Comparison of ENCODE assay signal across 24 cellular contexts in the genomic region with DNA sequence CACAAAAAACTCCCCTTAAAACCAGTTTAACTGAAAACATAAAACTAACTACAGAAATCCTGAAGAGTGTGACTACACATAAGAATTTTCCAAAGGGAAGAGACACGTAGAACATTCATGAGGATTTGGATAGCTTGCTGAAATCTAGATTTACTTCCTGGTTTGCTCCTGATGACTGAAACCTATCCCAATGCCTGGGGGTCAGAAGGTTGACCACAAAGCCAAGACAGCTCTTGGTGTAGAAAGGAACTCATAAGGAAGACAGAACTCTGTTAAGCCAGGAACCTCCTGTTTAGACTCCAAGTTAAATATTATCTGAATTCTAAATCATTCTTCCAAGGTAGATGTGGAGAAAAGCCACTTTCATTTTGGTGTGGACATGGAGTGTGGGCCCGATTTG.
DNase-seq lines count a peak whose midpoint lies in the region; ATAC-seq, FAIRE-seq and TF ChIP-seq lines count a peak whose summit lies in the region.
"Had no signal": no experiment of that assay in that cellular context is flagged by ENCODE, and none has a peak within 500 bp of the region (broad histone marks: within the 10 kb centered on the region; RNA-seq: fewer than 3 reads in every experiment).

No MANE protein-coding gene starts in this region.

- intact Hi-C loops in upper lobe of right lung (cut with DNase I) = no loop called here

- H3K9me3 Mint-ChIP-seq in activated naive CD8-positive, alpha-beta T cell treated with anti-CD3 and anti-CD28 coated beads, Interleukin-2, amount 50 U/mL, for 24 hours = no peaks in the 10 kb centered on the region
- H3K9me3 Mint-ChIP-seq: activated naive CD4-positive, alpha-beta T cell treated with anti-CD3 and anti-CD28 coated beads, Interleukin-2, amount 10 ng/mL, durations not matched to agents 7 days and 5 days; activated T-cell treated with anti-CD3 and anti-CD28 coated beads, Interleukin-2, amount 50 U/mL, for 72 hours had no signal

- H3K27ac Mint-ChIP-seq in activated naive CD8-positive, alpha-beta T cell treated with anti-CD3 and anti-CD28 coated beads, Interleukin-2, amount 50 U/mL, for 24 hours = no peak overlapping the region
- H3K27ac Mint-ChIP-seq: activated naive CD4-positive, alpha-beta T cell treated with anti-CD3 and anti-CD28 coated beads, Interleukin-2, amount 10 ng/mL, durations not matched to agents 7 days and 5 days; activated T-cell treated with anti-CD3 and anti-CD28 coated beads, Interleukin-2, amount 50 U/mL, for 72 hours had no signal

- peaks cover under 1% of the 10 kb centered on the region for H3K4me1 ChIP-seq in upper lobe of right lung
- H3K4me1 ChIP-seq: BLaER1 treated with 17β-estradiol and CSF1 and Interleukin-3, amounts not matched to agents 10 nM and 100 nM; heart right ventricle had no signal

- H3K4me3 ChIP-seq in brain microvascular endothelial cell (ENCODE audit: low read depth, low read length) = no peak overlapping the region
- H3K4me3 ChIP-seq in kidney epithelial cell (ENCODE audit: low read depth, low read length) = no peak overlapping the region
- H3K4me3 ChIP-seq in upper lobe of right lung = no peak overlapping the region
- H3K4me3 ChIP-seq: BLaER1 treated with 17β-estradiol and CSF1 and Interleukin-3, amounts not matched to agents 10 nM and 100 nM; esophagus squamous epithelium; GM12878; GM23248; heart right ventricle had no signal

- no peaks in the 10 kb centered on the region for H3K36me3 ChIP-seq in brain microvascular endothelial cell (replicated peaks)
- no peaks in the 10 kb centered on the region for H3K36me3 ChIP-seq in kidney epithelial cell (ENCODE audit: control insufficient read depth, insufficient read depth, low read length)
- no peaks in the 10 kb centered on the region for H3K36me3 ChIP-seq in upper lobe of right lung
- H3K36me3 ChIP-seq: BLaER1 treated with 17β-estradiol and CSF1 and Interleukin-3, amounts not matched to agents 10 nM and 100 nM; esophagus squamous epithelium had no signal

- no peaks in the 10 kb centered on the region for H3K4me1 Mint-ChIP-seq in activated naive CD8-positive, alpha-beta T cell treated with anti-CD3 and anti-CD28 coated beads, Interleukin-2, amount 50 U/mL, for 24 hours
- H3K4me1 Mint-ChIP-seq: activated naive CD4-positive, alpha-beta T cell treated with anti-CD3 and anti-CD28 coated beads, Interleukin-2, amount 10 ng/mL, durations not matched to agents 7 days and 5 days had no signal

- H3K27me3 ChIP-seq in brain microvascular endothelial cell (replicated peaks) (no peaks in the 10 kb centered on the region), kidney epithelial cell (ENCODE audit: control insufficient read depth, insufficient read depth, low read length) (no peaks in the 10 kb centered on the region), upper lobe of right lung (no peaks in the 10 kb centered on the region)
- H3K27me3 ChIP-seq: BLaER1 treated with 17β-estradiol and CSF1 and Interleukin-3, amounts not matched to agents 10 nM and 100 nM; esophagus squamous epithelium; heart right ventricle had no signal

- H3K27ac ChIP-seq in brain microvascular endothelial cell (no peak overlapping the region), upper lobe of right lung (no peak overlapping the region)
- H3K27ac ChIP-seq: BLaER1 treated with 17β-estradiol and CSF1 and Interleukin-3, amounts not matched to agents 10 nM and 100 nM; esophagus squamous epithelium; GM23248; heart right ventricle; RWPE1 had no signal

- ATAC-seq in GM21825 (IDR thresholded peaks at IDR 0.05; ENCODE audit: unreplicated experiment) (no peak), upper lobe of right lung (no peak)
- no peak for ATAC-seq in activated naive CD8-positive, alpha-beta T cell treated with anti-CD3 and anti-CD28 coated beads, Interleukin-2, amount 50 U/mL, for 24 hours
- ATAC-seq: activated T-cell treated with anti-CD3 and anti-CD28 coated beads, Interleukin-2, amount 50 U/mL, for 72 hours; GM12878; heart right ventricle had no signal

- DNase-seq in Caki2 (ENCODE audit: low read depth) (peak; percentile 30), HT-29 (ENCODE audit: low spot score) (peak; percentile 22), brain microvascular endothelial cell (peak; percentile 21), kidney epithelial cell (ENCODE audit: low read depth) (peak; percentile 39), upper lobe of right lung (no peak), D721Med (ENCODE audit: insufficient read length, low spot score) (no peak)
- no peak for DNase-seq in activated naive CD8-positive, alpha-beta T cell treated with anti-CD3 and anti-CD28 coated beads, Interleukin-2, amount 50 U/mL, for 24 hours
- DNase-seq: activated CD4-positive, alpha-beta T cell treated with anti-CD3 and anti-CD28 coated beads for 1 hour; activated naive CD4-positive, alpha-beta T cell treated with anti-CD3 and anti-CD28 coated beads, Interleukin-2, amount 10 ng/mL, durations not matched to agents 7 days and 5 days; activated T-cell treated with anti-CD3 and anti-CD28 coated beads, Interleukin-2, amount 50 U/mL, for 72 hours; aorta; effector memory CD4-positive, alpha-beta T cell; esophagus squamous epithelium; GM23248; heart right ventricle; NCI-H2107; NK-92 treated with Interleukin-12 subunit alpha and Interleukin-12 subunit beta, amount 100 ng/mL, for 24 hours; stimulated activated CD4-positive, alpha-beta T cell treated with anti-CD3 and anti-CD28 coated beads, Interleukin-12 subunit alpha, Interleukin-12 subunit beta, amount 100 ng/mL, for 4 hours; stimulated activated CD8-positive, alpha-beta memory T cell treated with anti-CD3 and anti-CD28 coated beads, Interleukin-4, amount 100 ng/mL, for 48 hours had no signal

- peaks cover 2% of the 10 kb centered on the region for H3K27me3 Mint-ChIP-seq in activated naive CD8-positive, alpha-beta T cell treated with anti-CD3 and anti-CD28 coated beads, Interleukin-2, amount 50 U/mL, for 24 hours

- TF ChIP-seq CTCF in brain microvascular endothelial cell (IDR thresholded peaks at IDR 0.05; ENCODE audit: low read depth, low read length, missing control alignments) (no peak), kidney epithelial cell (IDR thresholded peaks at IDR 0.05; ENCODE audit: insufficient read depth, low read length, poor library complexity, severe bottlenecking) (no peak), upper lobe of right lung (IDR thresholded peaks at IDR 0.05) (no peak), D721Med (IDR thresholded peaks at IDR 0.05; ENCODE audit: insufficient read depth, missing control alignments) (no peak)

- no peak for FAIRE-seq in D721Med (lab: Jason Lieb, UNC)
- FAIRE-seq: GM12878, GM19239 had no signal

- in situ Hi-C loops in Caki2 (cut with HindIII; ENCODE audit: low pct_unique_long_range_greater_than_20kb, low sequenced_read_pairs) (no loop called here), brain microvascular endothelial cell (cut with HindIII; ENCODE audit: low pct_ligation_motif_present, low sequenced_read_pairs) (no loop called here)

- no peaks in the 10 kb centered on the region for H3K36me3 Mint-ChIP-seq in activated naive CD8-positive, alpha-beta T cell treated with anti-CD3 and anti-CD28 coated beads, Interleukin-2, amount 50 U/mL, for 24 hours (ENCODE audit: low read depth)
- H3K36me3 Mint-ChIP-seq: activated naive CD4-positive, alpha-beta T cell treated with anti-CD3 and anti-CD28 coated beads, Interleukin-2, amount 10 ng/mL, durations not matched to agents 7 days and 5 days had no signal

- no peaks in the 10 kb centered on the region for H3K9me3 ChIP-seq in upper lobe of right lung
- H3K9me3 ChIP-seq: BLaER1 treated with 17β-estradiol and CSF1 and Interleukin-3, amounts not matched to agents 10 nM and 100 nM; esophagus squamous epithelium; heart right ventricle had no signal

- H3K4me3 Mint-ChIP-seq in activated naive CD8-positive, alpha-beta T cell treated with anti-CD3 and anti-CD28 coated beads, Interleukin-2, amount 50 U/mL, for 24 hours = no peak overlapping the region
- H3K4me3 Mint-ChIP-seq: activated naive CD4-positive, alpha-beta T cell treated with anti-CD3 and anti-CD28 coated beads, Interleukin-2, amount 10 ng/mL, durations not matched to agents 7 days and 5 days; activated T-cell treated with anti-CD3 and anti-CD28 coated beads, Interleukin-2, amount 50 U/mL, for 72 hours had no signal

Comparison
In these comparisons a context has a peak if more than half of its experiments do, and no peak if none do; other contexts are left out.
1. DNase-seq: peak in Caki2 (single experiment), HT-29 (single experiment), brain microvascular endothelial cell (single experiment) and kidney epithelial cell (single experiment); none in upper lobe of right lung (single experiment), activated naive CD8-positive, alpha-beta T cell treated with anti-CD3 and anti-CD28 coated beads, Interleukin-2, amount 50 U/mL, for 24 hours (single experiment) and D721Med (single experiment).